ENCODE assay signal across 10 cellular contexts in the genomic region with DNA sequence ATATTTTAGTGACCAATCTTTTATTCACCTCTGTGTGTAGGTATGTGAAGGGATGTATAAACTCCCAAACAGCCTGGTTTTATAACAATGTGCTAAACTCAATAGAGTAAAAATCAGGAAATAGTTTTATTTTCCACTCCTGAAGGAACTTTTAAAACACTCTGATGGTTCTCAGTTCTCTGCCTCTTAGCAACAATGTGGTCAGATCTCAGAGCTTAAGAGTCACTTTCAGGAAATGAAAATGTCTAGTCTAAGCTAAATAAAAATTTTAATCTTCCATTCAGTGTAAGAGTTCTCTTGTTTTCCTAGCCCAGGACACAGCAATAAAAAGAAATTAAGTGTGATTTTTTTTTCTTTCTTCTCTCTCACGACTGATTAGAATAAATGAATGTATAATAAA.
DNase-seq lines count a peak whose midpoint lies in the region; ATAC-seq and TF ChIP-seq lines count a peak whose summit lies in the region.
"Had no signal": no experiment of that assay in that cellular context is flagged by ENCODE, and none has a peak within 500 bp of the region (broad histone marks: within the 10 kb centered on the region; RNA-seq: fewer than 3 reads in every experiment).

No MANE protein-coding gene starts in this region.

- H3K9me3 ChIP-seq in ascending aorta: no peaks in the 10 kb centered on the region

- ATAC-seq in GM18502 (IDR thresholded peaks at IDR 0.05; ENCODE audit: poor library complexity, unreplicated experiment) (peak; percentile 76), GM21423 (IDR thresholded peaks at IDR 0.05; ENCODE audit: unreplicated experiment) (peak; percentile 74), HG03108 (IDR thresholded peaks at IDR 0.05; ENCODE audit: unreplicated experiment) (peak; percentile 84)

- H3K27me3 ChIP-seq in ascending aorta: no peaks in the 10 kb centered on the region

- peak overlapping the region in 1 of 2 donors; percentile 3 for H3K4me3 ChIP-seq in ascending aorta

- H3K27ac ChIP-seq in ascending aorta: peak overlapping the region; percentile 47 to 51

- in situ Hi-C loops in ACHN (cut with HindIII; ENCODE audit: low pct_ligation_motif_present, low pct_unique_long_range_greater_than_20kb, low sequenced_read_pairs): no loop called here

- peaks cover 0 to 3% of the 10 kb centered on the region in 2 donors for H3K4me1 ChIP-seq in ascending aorta

- DNase-seq in ascending aorta (ENCODE audit: low spot score in 2 of 2) (no peak), ACHN (no peak), head of caudate nucleus (no peak), NCI-H2171 treated with DMSO at 0.1 percent for 48 hours (lab: John Stamatoyannopoulos, UW) (no peak)
- DNase-seq in stimulated activated CD4-positive, alpha-beta T cell treated with anti-CD3 and anti-CD28 coated beads, Interleukin-1b, Interleukin-23, amount 100 ng/mL, for 48 hours: no peak
- DNase-seq: foreskin melanocyte, NCI-H2171 had no signal

- no peaks in the 10 kb centered on the region for H3K36me3 ChIP-seq in ascending aorta

- TF ChIP-seq CTCF in ascending aorta (IDR thresholded peaks at IDR 0.05): no peak

- intact Hi-C loops in ascending aorta (cut with DNase I) (no loop called here), head of caudate nucleus (cut with DNase I) (no loop called here)
